ENCODE assay signal across 26 cellular contexts in genomic region chr13:61765940-61766666, GRCh38.
"Had no signal": no experiment of that assay in that cellular context is flagged by ENCODE, and none has a peak within 500 bp of the region (broad histone marks: within the 10 kb centered on the region; RNA-seq: fewer than 3 reads in every experiment).

No MANE protein-coding gene starts in this region.

- H3K4me3 Mint-ChIP-seq: immature natural killer cell; mesothelial cell of epicardium; naive thymus-derived CD4-positive, alpha-beta T cell; natural killer cell treated with Interleukin-12 subunit alpha and Interleukin-12 subunit beta and Interleukin-15 and Interleukin-18, amount 100 ng/mL, for 72 hours; stimulated activated naive B cell treated with anti-CD40 and anti-IgM and Interleukin-4, amounts not matched to agents 10 μg/mL and 1 μg/mL and 100 μg/mL, for 72 hours had no signal

- H3K36me3 ChIP-seq: left ventricle myocardium inferior, pancreas, prostate gland, sigmoid colon, spleen, stomach, thyroid gland, transverse colon, upper lobe of left lung had no signal

- DNase-seq: hypothalamus; immature natural killer cell; left ventricle myocardium inferior; mesendoderm; naive thymus-derived CD4-positive, alpha-beta T cell; nucleus accumbens; retina; sigmoid colon; small intestine; spleen; stimulated activated CD4-positive, alpha-beta T cell treated with anti-CD3 and anti-CD28 coated beads, Interleukin-4, amount 100 ng/mL, for 24 hours; stimulated activated naive B cell treated with anti-CD40 and anti-IgM and Interleukin-4, amounts not matched to agents 10 μg/mL and 1 μg/mL and 100 μg/mL, for 72 hours; stimulated activated naive CD8-positive, alpha-beta T cell treated with anti-CD3 and anti-CD28 coated beads, Interleukin-15, Interleukin-2, amounts not matched to agents 100 U/mL and 50 U/mL, for 24 hours; stomach; testis; transverse colon had no signal

- H3K27me3 ChIP-seq: sigmoid colon, spleen, stomach, testis, thyroid gland, transverse colon, upper lobe of left lung had no signal

- H3K4me3 ChIP-seq: left ventricle myocardium inferior, lung, pancreas, prostate gland, sigmoid colon, spleen, stomach, testis, thyroid gland, transverse colon, upper lobe of left lung had no signal

- H3K36me3 Mint-ChIP-seq: immature natural killer cell; mesothelial cell of epicardium; naive thymus-derived CD4-positive, alpha-beta T cell; stimulated activated naive B cell treated with anti-CD40 and anti-IgM and Interleukin-4, amounts not matched to agents 10 μg/mL and 1 μg/mL and 100 μg/mL, for 72 hours had no signal

- H3K27me3 Mint-ChIP-seq: naive thymus-derived CD4-positive, alpha-beta T cell; natural killer cell treated with Interleukin-12 subunit alpha and Interleukin-12 subunit beta and Interleukin-15 and Interleukin-18, amount 100 ng/mL, for 72 hours; stimulated activated naive B cell treated with anti-CD40 and anti-IgM and Interleukin-4, amounts not matched to agents 10 μg/mL and 1 μg/mL and 100 μg/mL, for 72 hours had no signal

- FAIRE-seq: islet of Langerhans, pancreas, small intestine, urothelium cell line had no signal

- H3K27ac Mint-ChIP-seq: immature natural killer cell; mesothelial cell of epicardium; naive thymus-derived CD4-positive, alpha-beta T cell; natural killer cell treated with Interleukin-12 subunit alpha and Interleukin-12 subunit beta and Interleukin-15 and Interleukin-18, amount 100 ng/mL, for 72 hours; stimulated activated naive B cell treated with anti-CD40 and anti-IgM and Interleukin-4, amounts not matched to agents 10 μg/mL and 1 μg/mL and 100 μg/mL, for 72 hours had no signal

- H3K4me1 Mint-ChIP-seq: immature natural killer cell; mesothelial cell of epicardium; naive thymus-derived CD4-positive, alpha-beta T cell; stimulated activated naive B cell treated with anti-CD40 and anti-IgM and Interleukin-4, amounts not matched to agents 10 μg/mL and 1 μg/mL and 100 μg/mL, for 72 hours had no signal

- H3K9me3 ChIP-seq: pancreas, prostate gland, testis, thyroid gland had no signal

- H3K4me1 ChIP-seq: left ventricle myocardium inferior, pancreas, prostate gland, sigmoid colon, spleen, stomach, testis, thyroid gland, transverse colon, upper lobe of left lung had no signal

- H3K27ac ChIP-seq: left ventricle myocardium inferior, pancreas, prostate gland, sigmoid colon, spleen, stomach, testis, thyroid gland, transverse colon, upper lobe of left lung had no signal

- ATAC-seq: naive thymus-derived CD4-positive, alpha-beta T cell; natural killer cell treated with Interleukin-12 subunit alpha and Interleukin-12 subunit beta and Interleukin-15 and Interleukin-18, amount 100 ng/mL, for 72 hours; pancreas; right cardiac atrium; stimulated activated naive CD8-positive, alpha-beta T cell treated with anti-CD3 and anti-CD28 coated beads, Interleukin-15, Interleukin-2, amounts not matched to agents 100 U/mL and 50 U/mL, for 24 hours had no signal
